ENCODE assay signal across 21 cellular contexts in the genomic region with DNA sequence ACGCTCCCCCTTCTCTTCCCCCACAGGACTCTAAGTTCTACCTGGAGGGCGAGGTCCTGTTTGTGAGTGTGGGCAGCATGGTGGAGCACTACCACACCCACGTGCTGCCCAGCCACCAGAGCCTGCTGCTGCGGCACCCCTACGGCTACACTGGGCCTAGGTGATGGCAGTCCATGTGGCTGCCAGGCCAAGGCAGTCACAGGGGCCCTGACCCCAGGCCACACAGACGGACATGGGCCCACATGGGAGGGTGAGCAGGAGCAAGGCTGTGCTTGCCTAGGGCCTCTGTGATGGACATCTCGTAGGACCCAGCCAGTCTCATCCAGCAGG. TPM values are rescaled to one million over a fixed set of nuclear protein-coding genes. Genes with fewer than 3 reads are reported as not detected.
DNase-seq lines count a peak whose midpoint lies in the region; ATAC-seq and TF ChIP-seq lines count a peak whose summit lies in the region.
"Had no signal": no experiment of that assay in that cellular context is flagged by ENCODE, and none has a peak within 500 bp of the region (broad histone marks: within the 10 kb centered on the region; RNA-seq: fewer than 3 reads in every experiment).

No MANE protein-coding gene starts in this region.

- TF ChIP-seq CTCF in left ventricle myocardium inferior (IDR thresholded peaks at IDR 0.05; ENCODE audit: borderline replicate concordance) (no peak), A673 (conservative IDR thresholded peaks at IDR 0.05; ENCODE audit: low read depth, low read length) (no peak), endodermal cell (conservative IDR thresholded peaks at IDR 0.05) (no peak)

- H3K4me3 ChIP-seq in left ventricle myocardium inferior, result no peak overlapping the region
- H3K4me3 ChIP-seq in A673 (ENCODE audit: low read depth, low read length, poor library complexity, severe bottlenecking), result no peak overlapping the region
- H3K4me3 ChIP-seq in endodermal cell (ENCODE audit: low read length), result no peak overlapping the region
- H3K4me3 ChIP-seq: prostate gland, skin epidermis, uterus had no signal

- no peaks in the 10 kb centered on the region for H3K9me3 ChIP-seq in left ventricle myocardium inferior (replicated peaks)
- no peaks in the 10 kb centered on the region for H3K9me3 ChIP-seq in A673 (ENCODE audit: low read depth, low read length, poor library complexity, severe bottlenecking)
- no peaks in the 10 kb centered on the region for H3K9me3 ChIP-seq in endodermal cell (ENCODE audit: control insufficient read depth, low read length)
- H3K9me3 ChIP-seq: prostate gland, uterus had no signal

- H3K27ac ChIP-seq in left ventricle myocardium inferior (replicated peaks), result no peak overlapping the region
- H3K27ac ChIP-seq in A673 (ENCODE audit: low read depth, low read length, poor library complexity, severe bottlenecking), result no peak overlapping the region
- H3K27ac ChIP-seq in endodermal cell (ENCODE audit: low read depth, low read length), result no peak overlapping the region
- H3K27ac ChIP-seq: prostate gland, uterus had no signal

- DNase-seq in left ventricle myocardium inferior, result peak; percentile 12
- DNase-seq in left cardiac atrium, result no peak
- no peak for DNase-seq in central memory CD8-positive, alpha-beta T cell (ENCODE audit: low spot score in 2 of 2)
- DNase-seq in naive B cell, result no peak
- no peak for DNase-seq in A673 (ENCODE audit: low spot score)
- DNase-seq in endodermal cell, result no peak
- DNase-seq: activated CD4-positive, alpha-beta T cell treated with anti-CD3 and anti-CD28 coated beads, Interleukin-2, amount 10 ng/mL, durations not matched to agents 24 days and 14 days; Calu3; Kasumi-1; mammary epithelial cell; NCI-H1092; NCI-H2081; NCI-H446 treated with DMSO at 0.1 percent for 48 hours; stimulated activated CD4-positive, alpha-beta T cell treated with anti-CD3 and anti-CD28 coated beads, Interleukin-2, amount 100 ng/mL, for 48 hours; uterus had no signal

- no TSS peak for BruUV-seq in A673 (replicated peaks; lab: Mats Ljungman, UMichigan)

- peaks cover 25% of the 10 kb centered on the region for H3K36me3 Mint-ChIP-seq in central memory CD8-positive, alpha-beta T cell (ENCODE audit: insufficient read depth)
- H3K36me3 Mint-ChIP-seq in naive B cell (peaks cover 7 to 14% of the 10 kb centered on the region in 2 donors), endodermal cell (ENCODE audit: low read depth) (peaks cover 31% of the 10 kb centered on the region)
- H3K36me3 Mint-ChIP-seq: activated naive CD4-positive, alpha-beta T cell treated with anti-CD3 and anti-CD28 coated beads, Interleukin-2, amount 50 U/mL, for 24 hours had no signal

- H3K4me1 Mint-ChIP-seq in central memory CD8-positive, alpha-beta T cell, result peaks cover 57% of the 10 kb centered on the region
- peaks cover 56 to 73% (median 59%) of the 10 kb centered on the region in 3 donors for H3K4me1 Mint-ChIP-seq in naive B cell
- peaks cover 14% of the 10 kb centered on the region for H3K4me1 Mint-ChIP-seq in endodermal cell

- intact Hi-C loops in left ventricle myocardium inferior (cut with micrococcal nuclease) (no loop called here), left cardiac atrium (cut with DNase I) (no loop called here), A673 (cut with micrococcal nuclease; ENCODE audit: unreplicated experiment) (no loop called here)

- WGBS in endodermal cell (ENCODE audit: insufficient coverage in 1 of 2, insufficient read length in 1 of 2), 2 experiments, result 97 to 100% methylated on average over 6 to 7 of the region's 7 CpGs

- H3K4me1 ChIP-seq in left ventricle myocardium inferior (peaks cover 41% of the 10 kb centered on the region), A673 (ENCODE audit: insufficient read depth, low read length, poor library complexity, severe bottlenecking) (peaks cover 18% of the 10 kb centered on the region), endodermal cell (ENCODE audit: control insufficient read depth, insufficient read depth, low read length) (no peaks in the 10 kb centered on the region)
- H3K4me1 ChIP-seq: prostate gland had no signal

- no peaks in the 10 kb centered on the region for H3K27me3 ChIP-seq in left ventricle myocardium inferior (ENCODE audit: low read depth)
- no peaks in the 10 kb centered on the region for H3K27me3 ChIP-seq in A673 (replicated peaks; ENCODE audit: insufficient read depth, low read depth, low read length, poor library complexity)
- H3K27me3 ChIP-seq in endodermal cell (ENCODE audit: control insufficient read depth, insufficient read depth, low read length, poor library complexity, severe bottlenecking), result no peaks in the 10 kb centered on the region
- H3K27me3 ChIP-seq: uterus had no signal

- POLR2A ChIA-PET in A673 (lab: Charles Lee; ENCODE audit: low non-redundant PET), result no interaction called here

- H3K9ac ChIP-seq in endodermal cell (ENCODE audit: extremely low read depth, low read length, poor library complexity, severe bottlenecking), result no peak overlapping the region

- no peak overlapping the region for H3K4me3 Mint-ChIP-seq in central memory CD8-positive, alpha-beta T cell
- H3K4me3 Mint-ChIP-seq in naive B cell, result peak overlapping the region in 3 of 8 donors; percentile 3 to 56 (median 47)
- no peak overlapping the region for H3K4me3 Mint-ChIP-seq in endodermal cell
- H3K4me3 Mint-ChIP-seq: activated CD4-positive, alpha-beta T cell treated with anti-CD3 and anti-CD28 coated beads, Interleukin-2, amount 10 ng/mL, durations not matched to agents 24 days and 14 days; activated naive CD4-positive, alpha-beta T cell treated with anti-CD3 and anti-CD28 coated beads, Interleukin-2, amount 50 U/mL, for 24 hours had no signal

- no peaks in the 10 kb centered on the region for H3K27me3 Mint-ChIP-seq in central memory CD8-positive, alpha-beta T cell
- H3K27me3 Mint-ChIP-seq in naive B cell (no peaks in the 10 kb centered on the region), endodermal cell (ENCODE audit: insufficient read depth) (no peaks in the 10 kb centered on the region)
- H3K27me3 Mint-ChIP-seq: activated CD4-positive, alpha-beta T cell treated with anti-CD3 and anti-CD28 coated beads, Interleukin-2, amount 10 ng/mL, durations not matched to agents 24 days and 14 days; activated naive CD4-positive, alpha-beta T cell treated with anti-CD3 and anti-CD28 coated beads, Interleukin-2, amount 50 U/mL, for 24 hours; naive thymus-derived CD8-positive, alpha-beta T cell had no signal

- no peaks in the 10 kb centered on the region for H3K9me3 Mint-ChIP-seq in central memory CD8-positive, alpha-beta T cell
- H3K9me3 Mint-ChIP-seq in naive B cell (no peaks in the 10 kb centered on the region), endodermal cell (no peaks in the 10 kb centered on the region)
- H3K9me3 Mint-ChIP-seq: activated CD4-positive, alpha-beta T cell treated with anti-CD3 and anti-CD28 coated beads, Interleukin-2, amount 10 ng/mL, durations not matched to agents 24 days and 14 days; activated naive CD4-positive, alpha-beta T cell treated with anti-CD3 and anti-CD28 coated beads, Interleukin-2, amount 50 U/mL, for 24 hours; naive thymus-derived CD8-positive, alpha-beta T cell had no signal

- ATAC-seq in left cardiac atrium (no peak), naive B cell (ENCODE audit: low read depth in 2 of 2) (no peak), HG03045 (IDR thresholded peaks at IDR 0.05; ENCODE audit: unreplicated experiment) (no peak), GM21526 (IDR thresholded peaks at IDR 0.05; ENCODE audit: low FRiP score, unreplicated experiment) (no peak)
- no peak for ATAC-seq in central memory CD8-positive, alpha-beta T cell (replicated peaks; ENCODE audit: extremely low read depth, poor library complexity, severe bottlenecking)
- ATAC-seq: naive thymus-derived CD8-positive, alpha-beta T cell had no signal

- CTCF ChIA-PET in A673 (lab: Charles Lee), result no interaction called here

- peaks cover 63% of the 10 kb centered on the region for H3K36me3 ChIP-seq in left ventricle myocardium inferior
- H3K36me3 ChIP-seq in A673 (ENCODE audit: insufficient read depth, low read length, poor library complexity, severe bottlenecking), result peaks cover 26% of the 10 kb centered on the region
- H3K36me3 ChIP-seq in endodermal cell (ENCODE audit: control insufficient read depth, insufficient read depth, low read length), result peaks cover 27% of the 10 kb centered on the region
- H3K36me3 ChIP-seq: prostate gland, uterus had no signal

- peak overlapping the region; percentile 64 for H3K27ac Mint-ChIP-seq in central memory CD8-positive, alpha-beta T cell (ENCODE audit: low read depth)
- H3K27ac Mint-ChIP-seq in naive B cell, result peak overlapping the region; percentile 12 to 99 (median 98)
- no peak overlapping the region for H3K27ac Mint-ChIP-seq in endodermal cell
- H3K27ac Mint-ChIP-seq: activated naive CD4-positive, alpha-beta T cell treated with anti-CD3 and anti-CD28 coated beads, Interleukin-2, amount 50 U/mL, for 24 hours had no signal

RNA-seq across cellular contexts. Expression of gene ADD1, which starts 10.0 kb away (rescaled TPM):
- total RNA-seq in left ventricle myocardium inferior (212 TPM), left cardiac atrium (100 to 1,000 TPM; 200 to 209 TPM), A673 (2021) (232 and 237 TPM in 2 replicates), endodermal cell (100 to 1,000 TPM; 231 to 257 TPM)
- polyA plus RNA-seq in naive B cell (ENCODE audit: low read depth in 6 of 6), result 100 to 1,000 TPM; 325 to 440 (median 349) TPM
- 244 TPM for polyA plus RNA-seq in endodermal cell (2013, experiment 1 of 2)
- 230 TPM for polyA plus RNA-seq in endodermal cell (2013, experiment 2 of 2)

RNA-seq across cellular contexts. Expression of gene SH3BP2, which starts 40.8 kb away (rescaled TPM):
- total RNA-seq in left ventricle myocardium inferior (24.7 TPM), left cardiac atrium (10 to 100 TPM; 28.3 to 28.5 TPM), A673 (2021) (34.4 and 37.7 TPM in 2 replicates), endodermal cell (10 to 100 TPM; 40.5 to 43.8 TPM)
- polyA plus RNA-seq in naive B cell (ENCODE audit: low read depth in 6 of 6), result 10 to 100 TPM; 14.3 to 91.1 (median 28.7) TPM
- polyA plus RNA-seq in endodermal cell (2013, experiment 1 of 2), result 28.2 TPM
- polyA plus RNA-seq in endodermal cell (2013, experiment 2 of 2), result 21.3 TPM
